8 cellular contexts compared by ENCODE assay signal in the genomic region with DNA sequence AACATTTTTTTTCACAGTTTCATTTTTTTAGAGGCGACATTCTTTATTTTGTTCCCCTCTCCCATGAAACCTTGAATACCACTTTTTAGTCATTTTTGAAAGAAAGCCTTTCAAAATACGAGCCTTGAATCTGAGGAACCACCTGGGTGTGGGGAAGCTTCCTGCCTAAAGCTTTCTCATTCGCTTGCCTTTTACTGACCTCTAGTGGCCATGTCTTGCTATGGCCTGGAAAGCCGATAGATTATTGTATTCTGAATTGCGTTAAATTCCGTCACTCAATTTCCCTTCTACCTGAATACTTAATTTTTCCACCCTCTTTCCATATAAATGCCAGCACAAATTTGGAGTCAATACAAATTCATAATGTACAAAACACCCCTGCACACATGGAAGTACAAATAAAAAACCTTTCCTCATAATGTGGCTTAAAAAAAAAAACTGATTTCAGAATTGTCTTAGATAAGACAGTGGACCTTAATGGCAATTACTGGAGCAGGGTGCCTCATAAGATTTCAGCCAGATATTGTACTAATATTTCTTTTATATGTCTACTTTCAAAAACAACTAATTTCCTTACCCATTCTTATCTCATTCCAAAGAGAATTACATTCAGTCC.
DNase-seq lines count a peak whose midpoint lies in the region; ATAC-seq and TF ChIP-seq lines count a peak whose summit lies in the region.

No MANE protein-coding gene starts in this region.

- intact Hi-C loops in body of pancreas (cut with DNase I) = no loop called here

- DNase-seq in activated effector memory CD4-positive, alpha-beta T cell treated with anti-CD3 and anti-CD28 coated beads, Interleukin-2, amount 50 U/mL, for 16 hours = peak; percentile 70
- DNase-seq in activated effector memory CD4-positive, alpha-beta T cell treated with Interleukin-2 at 50 U/mL for 16 hours = no peak
- peak; percentile 12 for DNase-seq in HFF-Myc (ENCODE audit: extremely low read depth, low read depth)
- DNase-seq in MG63 = peak; percentile 7
- peak; percentile 16 for DNase-seq in SKM-1 (lab: John Stamatoyannopoulos, UW; ENCODE audit: unreplicated experiment)
- DNase-seq in body of pancreas = peak; percentile 60 to 70 (median 67)
- DNase-seq in iPS-NIHi11 (ENCODE audit: low spot score) = peak; percentile 86
- DNase-seq in stimulated activated CD4-positive, alpha-beta T cell treated with anti-CD3 and anti-CD28 coated beads, Interleukin-15, amount 100 ng/mL, for 1 hour (ENCODE audit: low read depth in 1 of 2, low spot score in 1 of 2) = peak; percentile 1 to 3

- H3K36me3 ChIP-seq in MG63 = no peaks in the 10 kb centered on the region
- H3K36me3 ChIP-seq in body of pancreas (replicated peaks in 1 of 2; ENCODE audit: insufficient read depth in 1 of 2, low read depth in 2 of 2) = no peaks in the 10 kb centered on the region

- H3K27me3 ChIP-seq in MG63 (no peaks in the 10 kb centered on the region), body of pancreas (no peaks in the 10 kb centered on the region)

- no peaks in the 10 kb centered on the region for H3K4me1 ChIP-seq in body of pancreas

- no peaks in the 10 kb centered on the region for H3K9me3 ChIP-seq in MG63
- no peaks in the 10 kb centered on the region for H3K9me3 ChIP-seq in body of pancreas

- WGBS in body of pancreas, 2 donors = 0 to 3% methylated on average over 6 of the region's 6 CpGs

- ATAC-seq in body of pancreas = peak; percentile 82

- H3K4me3 ChIP-seq in HFF-Myc (replicated peaks; ENCODE audit: low read depth, low read length) (no peak overlapping the region), MG63 (no peak overlapping the region), body of pancreas (no peak overlapping the region)

- peak; percentile 87 for TF ChIP-seq CTCF in HFF-Myc (IDR thresholded peaks at IDR 0.05; ENCODE audit: low read depth, low read length, missing control alignments)
- peak; percentile 73 to 88 (median 84) for TF ChIP-seq CTCF in body of pancreas (IDR thresholded peaks at IDR 0.05)

- no peak overlapping the region for H3K27ac ChIP-seq in body of pancreas

- TF ChIP-seq POLR2A in body of pancreas (IDR thresholded peaks at IDR 0.05) = no peak
